2 cellular contexts compared by ENCODE assay signal in the genomic region with DNA sequence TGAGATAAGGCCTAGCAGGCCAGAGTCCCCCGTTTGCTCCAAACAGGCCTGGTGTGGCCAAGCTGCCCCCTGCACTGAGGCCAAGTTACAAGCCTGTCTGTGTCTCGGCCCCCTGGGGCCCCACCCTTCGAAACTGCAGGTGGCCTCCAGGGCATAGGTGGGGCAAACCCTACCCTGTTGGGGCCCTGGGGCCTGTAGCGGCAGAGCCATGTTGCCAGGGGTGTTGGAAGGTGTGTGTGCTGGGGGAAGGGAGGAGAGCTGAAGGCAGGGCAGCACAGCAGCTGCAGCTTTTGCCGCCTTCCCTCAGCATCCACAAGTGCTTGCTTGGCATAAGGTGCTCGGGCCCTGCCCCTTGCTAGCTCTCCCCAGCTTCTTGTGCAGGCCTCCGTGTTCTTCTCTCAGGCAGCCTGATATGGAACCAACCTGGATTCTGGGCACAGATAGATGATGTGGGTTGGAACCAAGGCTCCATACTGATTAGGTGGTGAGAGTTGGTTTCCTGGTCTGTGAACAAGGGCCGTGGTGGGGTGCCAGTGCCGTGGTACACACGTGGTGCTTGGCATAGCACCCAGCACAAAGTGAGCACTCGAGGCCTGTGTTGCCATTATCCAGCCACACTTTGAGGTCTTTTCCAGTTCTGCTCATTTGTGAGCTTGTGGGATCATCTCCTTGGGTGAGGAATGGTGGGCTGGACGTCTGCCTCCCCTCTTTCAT.
TF ChIP-seq lines count a peak whose summit lies in the region.

No MANE protein-coding gene starts in this region.

TF ChIP-seq in IMR-90, 13 proteins besides CTCF, POLR2A, EP300 and RAD21:
- TF ChIP-seq RCOR1 (IDR thresholded peaks at IDR 0.05; ENCODE audit: insufficient replicate concordance, low read length): no peak
- TF ChIP-seq SMC3 (IDR thresholded peaks at IDR 0.05; ENCODE audit: low read depth, low read length): no peak
- no peak for TF ChIP-seq CHD1 (IDR thresholded peaks at IDR 0.05; ENCODE audit: low read depth, low read length)
- TF ChIP-seq, protein P1, sequence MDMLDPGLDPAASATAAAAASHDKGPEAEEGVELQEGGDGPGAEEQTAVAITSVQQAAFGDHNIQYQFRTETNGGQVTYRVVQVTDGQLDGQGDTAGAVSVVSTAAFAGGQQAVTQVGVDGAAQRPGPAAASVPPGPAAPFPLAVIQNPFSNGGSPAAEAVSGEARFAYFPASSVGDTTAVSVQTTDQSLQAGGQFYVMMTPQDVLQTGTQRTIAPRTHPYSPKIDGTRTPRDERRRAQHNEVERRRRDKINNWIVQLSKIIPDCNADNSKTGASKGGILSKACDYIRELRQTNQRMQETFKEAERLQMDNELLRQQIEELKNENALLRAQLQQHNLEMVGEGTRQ (IDR thresholded peaks at IDR 0.05; ENCODE audit: low read depth, low read length): no peak
- TF ChIP-seq MAFK (IDR thresholded peaks at IDR 0.05; ENCODE audit: low read depth, low read length): no peak
- no peak for TF ChIP-seq MXI1 (IDR thresholded peaks at IDR 0.05; ENCODE audit: borderline replicate concordance, low read depth, low read length)

TF ChIP-seq in K562, 482 proteins besides CTCF, POLR2A, EP300 and RAD21:
- TF ChIP-seq, protein P2, sequence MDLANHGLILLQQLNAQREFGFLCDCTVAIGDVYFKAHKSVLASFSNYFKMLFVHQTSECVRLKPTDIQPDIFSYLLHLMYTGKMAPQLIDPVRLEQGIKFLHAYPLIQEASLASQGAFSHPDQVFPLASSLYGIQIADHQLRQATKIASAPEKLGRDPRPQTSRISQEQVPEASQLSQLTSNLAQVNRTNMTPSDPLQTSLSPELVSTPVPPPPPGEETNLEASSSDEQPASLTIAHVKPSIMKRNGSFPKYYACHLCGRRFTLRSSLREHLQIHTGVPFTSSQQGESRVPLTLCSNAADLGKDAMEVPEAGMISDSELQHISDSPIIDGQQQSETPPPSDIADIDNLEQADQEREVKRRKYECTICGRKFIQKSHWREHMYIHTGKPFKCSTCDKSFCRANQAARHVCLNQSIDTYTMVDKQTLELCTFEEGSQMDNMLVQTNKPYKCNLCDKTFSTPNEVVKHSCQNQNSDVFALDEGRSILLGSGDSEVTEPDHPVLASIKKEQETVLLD (IDR thresholded peaks at IDR 0.05): no peak
- no peak for TF ChIP-seq HSF4 (CRISPR knock-in tag; IDR thresholded peaks at IDR 0.05; ENCODE audit: borderline replicate concordance)
- no peak for TF ChIP-seq ZKSCAN3 (CRISPR knock-in tag; IDR thresholded peaks at IDR 0.05)
- no peak for TF ChIP-seq POU5F1 (IDR thresholded peaks at IDR 0.05; ENCODE audit: borderline replicate concordance, low read depth, low read length, partially characterized antibody)
- TF ChIP-seq POLR2G (IDR thresholded peaks at IDR 0.05; ENCODE audit: low read depth, low read length): peak; percentile 33; the same call in 1 of the 2 replicates
- TF ChIP-seq ATF3 (IDR thresholded peaks at IDR 0.05): no peak
- TF ChIP-seq ATF3 (CRISPR knock-in tag; conservative IDR thresholded peaks at IDR 0.05): no peak
- no peak for TF ChIP-seq JUNB (CRISPR knock-in tag; conservative IDR thresholded peaks at IDR 0.05)
- no peak for TF ChIP-seq CREM (IDR thresholded peaks at IDR 0.05; ENCODE audit: low read depth)
- TF ChIP-seq CBFB (CRISPR knock-in tag; IDR thresholded peaks at IDR 0.05): no peak
- TF ChIP-seq RBFOX2 (IDR thresholded peaks at IDR 0.05; ENCODE audit: low read depth, low read length): 0 out of 2 replicates have a peak, but pooled peaks have one; percentile 16
- no peak for TF ChIP-seq ZSCAN29 (IDR thresholded peaks at IDR 0.05)
- TF ChIP-seq CBX8 (IDR thresholded peaks at IDR 0.05; ENCODE audit: borderline replicate concordance, extremely low read depth, low read depth, low read length, poor library complexity, severe bottlenecking): no peak
